In genomic region chr22:23888615-23889401, GRCh38 we compare ENCODE assay signal across 10 cellular contexts. TPM values are rescaled to one million over a fixed set of nuclear protein-coding genes. Genes with fewer than 3 reads are reported as not detected.
DNase-seq lines count a peak whose midpoint lies in the region; ATAC-seq, FAIRE-seq and TF ChIP-seq lines count a peak whose summit lies in the region.
"Had no signal": no experiment of that assay in that cellular context is flagged by ENCODE, and none has a peak within 500 bp of the region (broad histone marks: within the 10 kb centered on the region; RNA-seq: fewer than 3 reads in every experiment).

No MANE protein-coding gene starts in this region.

- H3K27ac ChIP-seq in GM12878 (ENCODE audit: control insufficient read depth, insufficient read depth) (no peak overlapping the region), keratinocyte (ENCODE audit: control insufficient read depth, insufficient read depth, low read length) (peak overlapping the region; percentile 37)

- no peak for TF ChIP-seq POLR2A in GM12878 (IDR thresholded peaks at IDR 0.05; ENCODE audit: low read depth, low read length)

- DNase-seq in ACHN: peak; percentile 21
- DNase-seq in HT1080 (ENCODE audit: low read depth): peak; percentile 55
- DNase-seq in GM12878 (ENCODE audit: low read depth, low spot score): no peak
- DNase-seq in keratinocyte (ENCODE audit: low read depth, low spot score): no peak
- DNase-seq in NCI-H748 (lab: John Stamatoyannopoulos, UW; ENCODE audit: unreplicated experiment): no peak
- DNase-seq in T1000 (lab: John Stamatoyannopoulos, UW): no peak
- no peak for DNase-seq in activated naive CD4-positive, alpha-beta T cell treated with anti-CD3 and anti-CD28 coated beads for 36 hours

- POLR2A ChIA-PET in GM12878 (lab: Charles Lee): interaction anchor here (0.6 to 1.9 kb wide), 2 partner anchors 25 to 31 kb away, joined by 3 to 5 read pairs; partner anchors contain the start of gene SLC2A11

- RAD21 ChIA-PET in GM12878 (lab: Charles Lee; ENCODE audit: unreplicated experiment): interaction anchor here (1.3 kb wide), 1 partner anchor 31 kb away, joined by 3 read pairs; the partner anchor contains the start of gene SLC2A11

- no peak overlapping the region for H3K27ac Mint-ChIP-seq in activated naive CD4-positive, alpha-beta T cell treated with anti-CD3 and anti-CD28 coated beads for 36 hours

- H3K9ac ChIP-seq in GM12878 (ENCODE audit: control insufficient read depth, insufficient read depth, low read length) (no peak overlapping the region), keratinocyte (ENCODE audit: control insufficient read depth, extremely low read depth, insufficient read depth, low read length) (no peak overlapping the region)

- ATAC-seq in GM12878: no peak
- ATAC-seq in HG03095 (IDR thresholded peaks at IDR 0.05; ENCODE audit: unreplicated experiment): no peak

- H2AFZ ChIP-seq in GM12878 (ENCODE audit: control insufficient read depth, low read depth, low read length) (no peak overlapping the region), keratinocyte (ENCODE audit: control insufficient read depth, low read length) (no peak overlapping the region)

- intact Hi-C loops in GM12878 (cut with micrococcal nuclease; ENCODE audit: unreplicated experiment): no loop called here
- intact Hi-C loops in activated naive CD4-positive, alpha-beta T cell treated with anti-CD3 and anti-CD28 coated beads for 36 hours (cut with micrococcal nuclease): no loop called here

- H3K36me3 ChIP-seq in GM12878 (ENCODE audit: control insufficient read depth in 2 of 2, insufficient read depth in 2 of 2, low read length in 1 of 2) (no peaks in the 10 kb centered on the region), keratinocyte (ENCODE audit: control insufficient read depth in 2 of 2, extremely low read depth in 1 of 2, insufficient read depth in 2 of 2, low read length in 2 of 2) (no peaks in the 10 kb centered on the region)

- H3K27me3 ChIP-seq in GM12878 (replicated peaks in 1 of 2; ENCODE audit: control insufficient read depth in 2 of 2, insufficient read depth in 2 of 2, low read length in 1 of 2): no peaks in the 10 kb centered on the region
- no peaks in the 10 kb centered on the region for H3K27me3 ChIP-seq in keratinocyte (ENCODE audit: control insufficient read depth, extremely low read depth, insufficient read depth, low read length)

- no peaks in the 10 kb centered on the region for H3K9me1 ChIP-seq in keratinocyte (ENCODE audit: control insufficient read depth, extremely low read depth, insufficient read depth, low read length)

- no peaks in the 10 kb centered on the region for H3K36me3 Mint-ChIP-seq in activated naive CD4-positive, alpha-beta T cell treated with anti-CD3 and anti-CD28 coated beads for 36 hours (ENCODE audit: low read depth)

- peaks cover 4% of the 10 kb centered on the region for H3K4me1 Mint-ChIP-seq in activated naive CD4-positive, alpha-beta T cell treated with anti-CD3 and anti-CD28 coated beads for 36 hours (ENCODE audit: low read depth)

- H3K9me3 Mint-ChIP-seq in activated naive CD4-positive, alpha-beta T cell treated with anti-CD3 and anti-CD28 coated beads for 36 hours: no peaks in the 10 kb centered on the region

- H3K4me1 ChIP-seq in GM12878 (ENCODE audit: control insufficient read depth, insufficient read depth, low read length) (peaks cover 7% of the 10 kb centered on the region), keratinocyte (ENCODE audit: control insufficient read depth, extremely low read depth, insufficient read depth, low read length) (peaks cover 13% of the 10 kb centered on the region)

- H3K4me3 Mint-ChIP-seq in activated naive CD4-positive, alpha-beta T cell treated with anti-CD3 and anti-CD28 coated beads for 36 hours: no peak overlapping the region

- TF ChIP-seq EP300 in GM12878 (IDR thresholded peaks at IDR 0.05; ENCODE audit: borderline replicate concordance in 1 of 2, control insufficient read depth in 1 of 2, low read depth in 2 of 2, low read length in 2 of 2): no peak

- dilution Hi-C loops in keratinocyte (cut with MboI; ENCODE audit: extremely low pct_ligation_motif_present, low sequenced_read_pairs): no loop called here

- H3K79me2 ChIP-seq in GM12878 (ENCODE audit: control insufficient read depth, insufficient read depth, low read length) (peaks cover 4% of the 10 kb centered on the region; the same call in 1 of the 2 replicates), keratinocyte (ENCODE audit: control insufficient read depth, insufficient read depth, low read length) (no peaks in the 10 kb centered on the region)

- SMC1A ChIA-PET in GM12878 (lab: Charles Lee; ENCODE audit: uncharacterized antibody, unreplicated experiment): interaction anchor here (0.8 kb wide), 1 partner anchor 23 kb away, joined by 3 read pairs; no protein-coding TSS in a partner anchor

- BruUV-seq in GM12878 (replicated peaks; lab: Mats Ljungman, UMichigan): no TSS peak

- peak; percentile 18; the same call in 1 of the 2 replicates for TF ChIP-seq RAD21 in GM12878 (IDR thresholded peaks at IDR 0.05; ENCODE audit: insufficient read depth, low read depth, low read length)

- WGBS in GM12878 (ENCODE audit: insufficient coverage, insufficient replicate concordance, low lambda C conversion rate, missing lambda C conversion rate): 79% methylated on average over 11 of the region's 11 CpGs

- in situ Hi-C loops in ACHN (cut with HindIII; ENCODE audit: low pct_ligation_motif_present, low pct_unique_long_range_greater_than_20kb, low sequenced_read_pairs): no loop called here
- in situ Hi-C loops in GM12878 (cut with MboI): no loop called here

- H3K9me3 ChIP-seq in GM12878 (replicated peaks; ENCODE audit: control insufficient read depth, insufficient read depth, low read length): no peaks in the 10 kb centered on the region
- no peaks in the 10 kb centered on the region for H3K9me3 ChIP-seq in keratinocyte (ENCODE audit: control insufficient read depth, low read depth, low read length)

- FAIRE-seq in GM12878 (lab: Jason Lieb, UNC): no peak
- no peak for FAIRE-seq in keratinocyte (lab: Jason Lieb, UNC)

- CTCF ChIA-PET in GM12878 (lab: Yijun Ruan, JAX): interaction anchor here (2.4 kb wide), 1 partner anchor 25 kb away, joined by 6 read pairs; no protein-coding TSS in a partner anchor
- CTCF ChIA-PET in activated naive CD4-positive, alpha-beta T cell treated with anti-CD3 and anti-CD28 coated beads for 36 hours (lab: Charles Lee): no interaction called here

- H3K4me3 ChIP-seq in GM12878 (no peak overlapping the region), keratinocyte (ENCODE audit: control insufficient read depth in 2 of 3, extremely low read depth in 1 of 3, insufficient read depth in 2 of 3, low read depth in 1 of 3, low read length in 3 of 3) (no peak overlapping the region)
- H3K4me3 ChIP-seq: lung had no signal

- H4K20me1 ChIP-seq in GM12878 (ENCODE audit: control insufficient read depth, insufficient read depth): no peaks in the 10 kb centered on the region
- H4K20me1 ChIP-seq in keratinocyte (ENCODE audit: control insufficient read depth, extremely low read depth, insufficient read depth, low read length): no peaks in the 10 kb centered on the region

- no peaks in the 10 kb centered on the region for H3K27me3 Mint-ChIP-seq in activated naive CD4-positive, alpha-beta T cell treated with anti-CD3 and anti-CD28 coated beads for 36 hours (ENCODE audit: low read depth)

- H3K4me2 ChIP-seq in GM12878 (ENCODE audit: control insufficient read depth, insufficient read depth): no peak overlapping the region
- peak overlapping the region; percentile 42 for H3K4me2 ChIP-seq in keratinocyte (ENCODE audit: control insufficient read depth, extremely low read depth, insufficient read depth, low read depth, low read length)

- peak in 1 of 3 experiments; percentile 3; a peak in 1 of 6 replicates for TF ChIP-seq CTCF in GM12878 (IDR thresholded peaks at IDR 0.05 in 2 of 3, conservative IDR thresholded peaks at IDR 0.05 in 1 of 3; ENCODE audit: control insufficient read depth in 2 of 3, extremely low read depth in 1 of 3, insufficient read depth in 1 of 3, low read depth in 3 of 3, low read length in 3 of 3)
- TF ChIP-seq CTCF in keratinocyte (optimal IDR thresholded peaks at IDR 0.05 in 1 of 3, IDR thresholded peaks at IDR 0.05 in 1 of 3, conservative IDR thresholded peaks at IDR 0.05 in 1 of 3; ENCODE audit: extremely low read depth in 1 of 3, insufficient read depth in 2 of 3, low read length in 3 of 3): peak; percentile 8 to 36 (median 32)

RNA-seq across cellular contexts. Expression of gene MIF, which starts 5.4 kb away (rescaled TPM):
- total RNA-seq in HT1080 (2014; rRNA removed; shearing (Covaris generic)): 890 and 1,130 TPM in 2 replicates
- 914 and 1,212 TPM in 2 replicates for polyA plus RNA-seq in HT1080 (2015; cell fraction: cytosol; rRNA removed)
- polyA plus RNA-seq in HT1080 (2015; cell fraction: nucleus; rRNA removed): 308 and 332 TPM in 2 replicates
- 53.3 and 56.6 TPM in 2 replicates for total RNA-seq in GM12878 (2013; cell fraction: nucleolus; rRNA removed)
- total RNA-seq in GM12878 (2014; rRNA removed): 737 and 939 TPM in 2 replicates
- 183 and 215 TPM in 2 replicates for total RNA-seq in GM12878 (2014; rRNA removed; fragmentation: Illumina TruSeq; extraction: Trizol)
- 1,146 and 1,222 TPM in 2 replicates for total RNA-seq in GM12878 (2021)
- 548 TPM for polyA plus RNA-seq in GM12878 (2011; ENCODE audit: low read depth)
- polyA plus RNA-seq in GM12878 (2011; rRNA removed): 233 and 593 TPM in 2 replicates
- 608 and 1,158 TPM in 2 replicates for polyA plus RNA-seq in GM12878 (2011; cell fraction: cytosol; rRNA removed)
- 459 and 729 TPM in 2 replicates for polyA plus RNA-seq in GM12878 (2011; cell fraction: nucleus; rRNA removed)
- 1,086 and 1,453 TPM in 2 replicates for polyA plus RNA-seq in GM12878 (2012)
- polyA plus RNA-seq in GM12878 (2014; fragmentation: Illumina TruSeq; extraction: Trizol): 5.2 and 37.7 TPM in 2 replicates
- 100 to 1,000 TPM; 188 to 220 TPM for polyA plus RNA-seq in GM12878 (2014; fragmentation: Nextera tagmentation; extraction: Ambion mirVana)
- polyA plus RNA-seq in GM12878 (2014; rRNA removed): 1,025 and 1,355 TPM in 2 replicates
- polyA plus RNA-seq in GM12878 (2016; fragmentation: Nextera tagmentation; extraction: Ambion mirVana): 1,000 to 10,000 TPM; 2,816 to 2,972 TPM
- 52.9 and 161 TPM in 2 replicates for polyA minus RNA-seq in GM12878 (2011; rRNA and poly(A)+ RNA removed)
- polyA minus RNA-seq in GM12878 (2011; cell fraction: cytosol; rRNA and poly(A)+ RNA removed): 306 and 426 TPM in 2 replicates
- polyA minus RNA-seq in GM12878 (2011; cell fraction: nucleus; rRNA and poly(A)+ RNA removed): 107 and 133 TPM in 2 replicates
- polyA plus RNA-seq in keratinocyte: 162 to 812 TPM (median 340 TPM) in 3 replicates
- polyA plus RNA-seq in keratinocyte (2011; ENCODE audit: low read depth): 307 TPM
- 95.3 and 364 TPM in 2 replicates for polyA plus RNA-seq in keratinocyte (2011; cell fraction: cytosol; rRNA removed)
- polyA plus RNA-seq in keratinocyte (2011; cell fraction: nucleus; rRNA removed): 54.6 and 90.5 TPM in 2 replicates
- polyA plus RNA-seq in keratinocyte (2012; ENCODE audit: low replicate concordance): 361 and 1,012 TPM in 2 replicates
- polyA minus RNA-seq in keratinocyte: 27.8 to 86.4 TPM (median 77.5 TPM) in 3 replicates
- polyA minus RNA-seq in keratinocyte (2011; cell fraction: cytosol; rRNA and poly(A)+ RNA removed): 1,141 TPM
- polyA minus RNA-seq in keratinocyte (2011; cell fraction: nucleus; rRNA and poly(A)+ RNA removed): 35.8 and 50.4 TPM in 2 replicates
- total RNA-seq in activated naive CD4-positive, alpha-beta T cell treated with anti-CD3 and anti-CD28 coated beads for 36 hours: 1,000 to 10,000 TPM; 1,489 to 1,512 TPM
- total RNA-seq: G401 had no signal

RNA-seq across cellular contexts. Expression of gene SLC2A11, which starts 31.1 kb away (rescaled TPM):
- total RNA-seq in HT1080 (2014; rRNA removed; shearing (Covaris generic)): 1.4 and 3.2 TPM in 2 replicates
- polyA plus RNA-seq in HT1080 (2015; cell fraction: cytosol; rRNA removed): 4.1 and 5.8 TPM in 2 replicates
- 17.5 and 18.3 TPM in 2 replicates for polyA plus RNA-seq in HT1080 (2015; cell fraction: nucleus; rRNA removed)
- 25.2 and 25.7 TPM in 2 replicates for total RNA-seq in GM12878 (2013; cell fraction: nucleolus; rRNA removed)
- 10.5 and 13.0 TPM in 2 replicates for total RNA-seq in GM12878 (2014; rRNA removed)
- 8.1 and 8.9 TPM in 2 replicates for total RNA-seq in GM12878 (2014; rRNA removed; fragmentation: Illumina TruSeq; extraction: Trizol)
- 12.2 and 15.7 TPM in 2 replicates for total RNA-seq in GM12878 (2021)
- polyA plus RNA-seq in GM12878 (2011; ENCODE audit: low read depth): 9.2 TPM
- polyA plus RNA-seq in GM12878 (2011; rRNA removed): 7.5 and 8.4 TPM in 2 replicates
- polyA plus RNA-seq in GM12878 (2011; cell fraction: cytosol; rRNA removed): 7.6 and 11.5 TPM in 2 replicates
- 16.6 and 19.3 TPM in 2 replicates for polyA plus RNA-seq in GM12878 (2011; cell fraction: nucleus; rRNA removed)
- 12.9 and 18.4 TPM in 2 replicates for polyA plus RNA-seq in GM12878 (2012)
- polyA plus RNA-seq in GM12878 (2014; fragmentation: Illumina TruSeq; extraction: Trizol): 8.6 and 13.3 TPM in 2 replicates
- 1 to 10 TPM in 1 of 2 experiments, under 1 TPM in 1; 0.98 to 2.9 TPM for polyA plus RNA-seq in GM12878 (2014; fragmentation: Nextera tagmentation; extraction: Ambion mirVana)
- polyA plus RNA-seq in GM12878 (2014; rRNA removed): 17.7 and 18.3 TPM in 2 replicates
- polyA plus RNA-seq in GM12878 (2016; fragmentation: Nextera tagmentation; extraction: Ambion mirVana): 1 to 10 TPM; 8.0 TPM
- 8.2 and 11.6 TPM in 2 replicates for polyA minus RNA-seq in GM12878 (2011; rRNA and poly(A)+ RNA removed)
- polyA minus RNA-seq in GM12878 (2011; cell fraction: cytosol; rRNA and poly(A)+ RNA removed): 3.5 and 6.1 TPM in 2 replicates
- polyA minus RNA-seq in GM12878 (2011; cell fraction: nucleus; rRNA and poly(A)+ RNA removed): 7.7 and 10.9 TPM in 2 replicates
- polyA plus RNA-seq in keratinocyte: 5.3 to 9.4 TPM (median 6.0 TPM) in 3 replicates
- polyA plus RNA-seq in keratinocyte (2011; ENCODE audit: low read depth): 2.3 TPM
- 3.3 and 4.6 TPM in 2 replicates for polyA plus RNA-seq in keratinocyte (2011; cell fraction: cytosol; rRNA removed)
- polyA plus RNA-seq in keratinocyte (2011; cell fraction: nucleus; rRNA removed): 19.0 and 23.5 TPM in 2 replicates
- polyA plus RNA-seq in keratinocyte (2012; ENCODE audit: low replicate concordance): 6.5 and 9.2 TPM in 2 replicates
- polyA minus RNA-seq in keratinocyte: 5.4 to 6.3 TPM (median 5.9 TPM) in 3 replicates
- polyA minus RNA-seq in keratinocyte (2011; cell fraction: cytosol; rRNA and poly(A)+ RNA removed): 4.6 TPM
- polyA minus RNA-seq in keratinocyte (2011; cell fraction: nucleus; rRNA and poly(A)+ RNA removed): 4.4 and 12.9 TPM in 2 replicates
- 1 to 10 TPM; 6.1 to 7.5 TPM for total RNA-seq in activated naive CD4-positive, alpha-beta T cell treated with anti-CD3 and anti-CD28 coated beads for 36 hours
- total RNA-seq: G401 had no signal

RNA-seq across cellular contexts. Expression of gene DERL3, which starts 50.0 kb away (rescaled TPM):
- not detected in 2 replicates for total RNA-seq in HT1080 (2014; rRNA removed; shearing (Covaris generic))
- polyA plus RNA-seq in HT1080 (2015; cell fraction: cytosol; rRNA removed): not detected in 2 replicates
- not detected in 2 replicates for polyA plus RNA-seq in HT1080 (2015; cell fraction: nucleus; rRNA removed)
- 10.6 and 12.5 TPM in 2 replicates for total RNA-seq in GM12878 (2013; cell fraction: nucleolus; rRNA removed)
- total RNA-seq in GM12878 (2014; rRNA removed) (14.6 and 21.0 TPM in 2 replicates), GM12878 (2014; rRNA removed; fragmentation: Illumina TruSeq; extraction: Trizol) (8.7 and 9.4 TPM in 2 replicates), GM12878 (2021) (17.4 and 19.4 TPM in 2 replicates)
- 9.4 TPM for polyA plus RNA-seq in GM12878 (2011; ENCODE audit: low read depth)
- polyA plus RNA-seq in GM12878 (2011; rRNA removed) (2.1 and 5.2 TPM in 2 replicates), GM12878 (2014; fragmentation: Illumina TruSeq; extraction: Trizol) (2.3 and 7.4 TPM in 2 replicates), GM12878 (2014; fragmentation: Nextera tagmentation; extraction: Ambion mirVana) (1 to 10 TPM; 4.1 to 6.4 TPM), GM12878 (2014; rRNA removed) (28.1 and 29.7 TPM in 2 replicates), GM12878 (2016; fragmentation: Nextera tagmentation; extraction: Ambion mirVana) (10 to 100 TPM; 49.1 to 52.4 TPM), keratinocyte (0.01 to 0.42 TPM (median 0.05 TPM) in 3 replicates)
- polyA plus RNA-seq in GM12878 (2011; cell fraction: cytosol; rRNA removed): 10.4 and 15.5 TPM in 2 replicates
- 29.8 and 30.3 TPM in 2 replicates for polyA plus RNA-seq in GM12878 (2011; cell fraction: nucleus; rRNA removed)
- 18.0 and 23.9 TPM in 2 replicates for polyA plus RNA-seq in GM12878 (2012)
- polyA minus RNA-seq in GM12878 (2011; rRNA and poly(A)+ RNA removed): 1.8 and 4.4 TPM in 2 replicates
- 1.1 and 1.6 TPM in 2 replicates for polyA minus RNA-seq in GM12878 (2011; cell fraction: cytosol; rRNA and poly(A)+ RNA removed)
- polyA minus RNA-seq in GM12878 (2011; cell fraction: nucleus; rRNA and poly(A)+ RNA removed): 3.3 and 4.9 TPM in 2 replicates
- not detected for polyA plus RNA-seq in keratinocyte (2011; ENCODE audit: low read depth)
- not detected in 2 replicates for polyA plus RNA-seq in keratinocyte (2011; cell fraction: cytosol; rRNA removed)
- polyA plus RNA-seq in keratinocyte (2011; cell fraction: nucleus; rRNA removed): not detected in 2 replicates
- 0.11 TPM in 1 of 2 replicates, not detected in the other for polyA plus RNA-seq in keratinocyte (2012; ENCODE audit: low replicate concordance)
- polyA minus RNA-seq in keratinocyte: 0.07 TPM in 1 of 3 replicates, not detected in the others
- not detected for polyA minus RNA-seq in keratinocyte (2011; cell fraction: cytosol; rRNA and poly(A)+ RNA removed)
- polyA minus RNA-seq in keratinocyte (2011; cell fraction: nucleus; rRNA and poly(A)+ RNA removed): not detected in 2 replicates
- total RNA-seq in activated naive CD4-positive, alpha-beta T cell treated with anti-CD3 and anti-CD28 coated beads for 36 hours: 1 to 10 TPM; 7.3 to 7.5 TPM
- total RNA-seq: G401 had no signal

Comparison
In these comparisons a context has a peak if more than half of its experiments do, and no peak if none do; other contexts are left out.
1. DNase-seq: peak in ACHN (single experiment) and HT1080 (single experiment); none in GM12878 (single experiment), keratinocyte (single experiment), NCI-H748 (single experiment), T1000 (single experiment) and activated naive CD4-positive, alpha-beta T cell treated with anti-CD3 and anti-CD28 coated beads for 36 hours (single experiment).